8 cellular contexts compared by ENCODE assay signal in genomic region chr9:33852216-33852826, GRCh38. TPM values are rescaled to one million over a fixed set of nuclear protein-coding genes. Genes with fewer than 3 reads are reported as not detected.
DNase-seq lines count a peak whose midpoint lies in the region; ATAC-seq, FAIRE-seq and TF ChIP-seq lines count a peak whose summit lies in the region.

No MANE protein-coding gene starts in this region.

- H3K9ac ChIP-seq in endothelial cell of umbilical vein (replicated peaks; ENCODE audit: extremely low read depth, insufficient read depth, low read length), result no peak overlapping the region

- no peak overlapping the region for H3K27ac Mint-ChIP-seq in stimulated activated naive B cell treated with anti-CD40 and anti-IgM and Interleukin-4, amounts not matched to agents 10 μg/mL and 1 μg/mL and 100 μg/mL, for 72 hours

- peak; percentile 36 for DNase-seq in NCI-H1105 treated with DMSO at 0.1 percent for 48 hours (lab: John Stamatoyannopoulos, UW)
- no peak for DNase-seq in NCI-H1105 (lab: John Stamatoyannopoulos, UW)
- DNase-seq in NCI-H1092 (lab: John Stamatoyannopoulos, UW), result peak; percentile 48
- peak; percentile 68 for DNase-seq in activated CD8-positive, alpha-beta memory T cell treated with anti-CD3 and anti-CD28 coated beads for 24 hours
- DNase-seq in endothelial cell of umbilical vein (ENCODE audit: low read depth, low spot score), result peak; percentile 77
- peak; percentile 76 for DNase-seq in mesenteric fat pad (ENCODE audit: low spot score)
- peak; percentile 6 for DNase-seq in stimulated activated naive B cell treated with anti-CD40 and anti-IgM and Interleukin-4, amounts not matched to agents 10 μg/mL and 1 μg/mL and 100 μg/mL, for 72 hours

- intact Hi-C loops in endothelial cell of umbilical vein (cut with micrococcal nuclease), result loop anchor here (1.0 kb wide), 3 partner anchors 39 to 114 kb away; no protein-coding TSS in a partner anchor

- H3K27ac ChIP-seq in endothelial cell of umbilical vein (ENCODE audit: insufficient read depth, low read depth, low read length), result no peak overlapping the region

- TF ChIP-seq POLR2A in endothelial cell of umbilical vein (IDR thresholded peaks at IDR 0.05; ENCODE audit: low read depth, low read length), result no peak

- H3K79me2 ChIP-seq in endothelial cell of umbilical vein (ENCODE audit: control insufficient read depth, insufficient read depth, low read length), result peaks cover 99% of the 10 kb centered on the region

- peak; percentile 33 to 45 for TF ChIP-seq CTCF in endothelial cell of umbilical vein (IDR thresholded peaks at IDR 0.05; ENCODE audit: extremely low read depth in 1 of 2, insufficient read depth in 1 of 2, low read depth in 1 of 2, low read length in 2 of 2)

- peaks cover 2 to 6% of the 10 kb centered on the region in 2 donors for H3K36me3 Mint-ChIP-seq in stimulated activated naive B cell treated with anti-CD40 and anti-IgM and Interleukin-4, amounts not matched to agents 10 μg/mL and 1 μg/mL and 100 μg/mL, for 72 hours

- POLR2A ChIA-PET in endothelial cell of umbilical vein (lab: Charles Lee), result no interaction called here

- no peak overlapping the region for H3K4me3 ChIP-seq in endothelial cell of umbilical vein (replicated peaks in 1 of 3; ENCODE audit: insufficient read depth in 1 of 3, low read depth in 1 of 3, low read length in 3 of 3)

- ATAC-seq in stimulated activated naive B cell treated with anti-CD40 and anti-IgM and Interleukin-4, amounts not matched to agents 10 μg/mL and 1 μg/mL and 100 μg/mL, for 72 hours (replicated peaks), result peak; percentile 67
- ATAC-seq in HG03432 (IDR thresholded peaks at IDR 0.05; ENCODE audit: unreplicated experiment), result no peak

- no peak overlapping the region for H2AFZ ChIP-seq in endothelial cell of umbilical vein (ENCODE audit: low read depth, low read length)

- H3K4me3 Mint-ChIP-seq in stimulated activated naive B cell treated with anti-CD40 and anti-IgM and Interleukin-4, amounts not matched to agents 10 μg/mL and 1 μg/mL and 100 μg/mL, for 72 hours, result no peak overlapping the region

- peaks cover 15 to 50% of the 10 kb centered on the region in 2 donors for H3K4me1 Mint-ChIP-seq in stimulated activated naive B cell treated with anti-CD40 and anti-IgM and Interleukin-4, amounts not matched to agents 10 μg/mL and 1 μg/mL and 100 μg/mL, for 72 hours

- peaks cover 22% of the 10 kb centered on the region for H3K4me1 ChIP-seq in endothelial cell of umbilical vein (ENCODE audit: control insufficient read depth, extremely low read depth, insufficient read depth, low read length)

- peak; percentile 69 for FAIRE-seq in endothelial cell of umbilical vein (lab: Jason Lieb, UNC)

- H3K27me3 ChIP-seq in endothelial cell of umbilical vein (ENCODE audit: control insufficient read depth in 2 of 2, insufficient read depth in 2 of 2, low read length in 2 of 2), result no peaks in the 10 kb centered on the region

- no peaks in the 10 kb centered on the region for H3K27me3 Mint-ChIP-seq in stimulated activated naive B cell treated with anti-CD40 and anti-IgM and Interleukin-4, amounts not matched to agents 10 μg/mL and 1 μg/mL and 100 μg/mL, for 72 hours

- H4K20me1 ChIP-seq in endothelial cell of umbilical vein (replicated peaks; ENCODE audit: control insufficient read depth, extremely low read depth, insufficient read depth, low read length), result peaks cover 7% of the 10 kb centered on the region

- no TSS peak for BruUV-seq in endothelial cell of umbilical vein (replicated peaks; lab: Mats Ljungman, UMichigan)

- H3K4me2 ChIP-seq in endothelial cell of umbilical vein (ENCODE audit: insufficient read depth, low read length), result no peak overlapping the region

- H3K9me3 ChIP-seq in endothelial cell of umbilical vein (replicated peaks; ENCODE audit: control insufficient read depth, insufficient read depth, low read length), result no peaks in the 10 kb centered on the region

- H3K9me1 ChIP-seq in endothelial cell of umbilical vein (replicated peaks; ENCODE audit: control insufficient read depth, extremely low read depth, insufficient read depth, low read length), result no peaks in the 10 kb centered on the region

- H3K36me3 ChIP-seq in endothelial cell of umbilical vein (ENCODE audit: control insufficient read depth in 2 of 2, extremely low read depth in 1 of 2, insufficient read depth in 2 of 2, low read length in 2 of 2), result no peaks in the 10 kb centered on the region

- CTCF ChIA-PET in endothelial cell of umbilical vein (lab: Charles Lee), result interaction anchor here (0.7 to 3.1 kb wide), 11 partner anchors 9 to 228 kb away, joined by 3 to 75 read pairs (median 6); no protein-coding TSS in a partner anchor

- dilution Hi-C loops in endothelial cell of umbilical vein (cut with MboI; ENCODE audit: extremely low pct_ligation_motif_present, low sequenced_read_pairs), result no loop called here

- no peaks in the 10 kb centered on the region for H3K9me3 Mint-ChIP-seq in stimulated activated naive B cell treated with anti-CD40 and anti-IgM and Interleukin-4, amounts not matched to agents 10 μg/mL and 1 μg/mL and 100 μg/mL, for 72 hours

TF ChIP-seq in endothelial cell of umbilical vein, 7 proteins besides CTCF, POLR2A, EP300 and RAD21:
- no peak for TF ChIP-seq EZH2 (IDR thresholded peaks at IDR 0.05; ENCODE audit: borderline replicate concordance, low read depth, low read length, severe bottlenecking)
- TF ChIP-seq MAX (IDR thresholded peaks at IDR 0.05; ENCODE audit: insufficient read depth, insufficient read length), result no peak
- TF ChIP-seq POLR2AphosphoS5 (IDR thresholded peaks at IDR 0.05; ENCODE audit: insufficient read depth, low read depth, low read length), result no peak
- TF ChIP-seq JUN (IDR thresholded peaks at IDR 0.05; ENCODE audit: borderline replicate concordance, insufficient read depth, insufficient read length, low read depth), result no peak
- no peak for TF ChIP-seq GATA2 (IDR thresholded peaks at IDR 0.05; ENCODE audit: insufficient read depth, insufficient read length, low read depth, low read length)
- no peak for TF ChIP-seq FOS (IDR thresholded peaks at IDR 0.05; ENCODE audit: borderline replicate concordance, insufficient read depth, low read length)
- no peak for TF ChIP-seq MYC (IDR thresholded peaks at IDR 0.05; ENCODE audit: low read depth, low read length)

RNA-seq across cellular contexts. Expression of gene UBE2R2, which starts 35.4 kb away (rescaled TPM):
- total RNA-seq in endothelial cell of umbilical vein (51.5 and 54.3 TPM in 2 replicates), mesenteric fat pad (43.6 TPM)
- polyA plus RNA-seq in endothelial cell of umbilical vein, result 18.8 and 23.9 TPM in 2 replicates
- polyA plus RNA-seq in endothelial cell of umbilical vein (2011; cell fraction: cytosol; rRNA removed), result 35.7 and 37.3 TPM in 2 replicates
- 23.5 and 27.5 TPM in 2 replicates for polyA plus RNA-seq in endothelial cell of umbilical vein (2011; cell fraction: nucleus; rRNA removed)
- 62.1 and 66.1 TPM in 2 replicates for polyA plus RNA-seq in endothelial cell of umbilical vein (2012)
- polyA minus RNA-seq in endothelial cell of umbilical vein, result 36.0 and 37.6 TPM in 2 replicates
- polyA minus RNA-seq in endothelial cell of umbilical vein (2011; cell fraction: cytosol; rRNA and poly(A)+ RNA removed), result 15.0 TPM
- polyA minus RNA-seq in endothelial cell of umbilical vein (2011; cell fraction: nucleus; rRNA and poly(A)+ RNA removed), result 25.0 and 30.4 TPM in 2 replicates

RNA-seq across cellular contexts. Expression of gene PRSS3, which starts 57.0 kb away (rescaled TPM):
- total RNA-seq in endothelial cell of umbilical vein (4.4 and 10.7 TPM in 2 replicates), mesenteric fat pad (not detected)
- polyA plus RNA-seq in endothelial cell of umbilical vein, result 3.7 and 4.6 TPM in 2 replicates
- polyA plus RNA-seq in endothelial cell of umbilical vein (2011; cell fraction: cytosol; rRNA removed), result 4.1 and 4.6 TPM in 2 replicates
- polyA plus RNA-seq in endothelial cell of umbilical vein (2011; cell fraction: nucleus; rRNA removed), result 2.1 and 3.0 TPM in 2 replicates
- 36.4 and 82.2 TPM in 2 replicates for polyA plus RNA-seq in endothelial cell of umbilical vein (2012)
- polyA minus RNA-seq in endothelial cell of umbilical vein, result 1.4 and 2.4 TPM in 2 replicates
- polyA minus RNA-seq in endothelial cell of umbilical vein (2011; cell fraction: cytosol; rRNA and poly(A)+ RNA removed), result not detected
- 1.0 TPM in 1 of 2 replicates, not detected in the other for polyA minus RNA-seq in endothelial cell of umbilical vein (2011; cell fraction: nucleus; rRNA and poly(A)+ RNA removed)
